In genomic region chr1:21594935-21595897, GRCh38 we compare ENCODE assay signal across 8 cellular contexts.
DNase-seq lines count a peak whose midpoint lies in the region; ATAC-seq and TF ChIP-seq lines count a peak whose summit lies in the region.

No MANE protein-coding gene starts in this region.

- intact Hi-C loops in tibial artery (cut with DNase I; ENCODE audit: low total_unique reads) = no loop called here

- TF ChIP-seq CTCF in GM12864 (IDR thresholded peaks at IDR 0.05; ENCODE audit: low read depth, low read length, missing control alignments) = peak; percentile 80
- TF ChIP-seq CTCF in Loucy (conservative IDR thresholded peaks at IDR 0.05; ENCODE audit: low read length) = peak; percentile 80
- TF ChIP-seq CTCF in tibial artery (IDR thresholded peaks at IDR 0.05) = peak; percentile 30 to 47

- H3K4me2 ChIP-seq in Loucy (ENCODE audit: low read depth, low read length, poor library complexity, severe bottlenecking) = no peak overlapping the region

- H3K27me3 ChIP-seq in Loucy (ENCODE audit: insufficient read depth, low read length, poor library complexity, severe bottlenecking) (no peaks in the 10 kb centered on the region), tibial artery (peaks cover 0 to 93% of the 10 kb centered on the region in 2 donors)

- H3K9me3 ChIP-seq in Loucy (ENCODE audit: insufficient read depth, low read depth, low read length) (no peaks in the 10 kb centered on the region), tibial artery (no peaks in the 10 kb centered on the region)

- H3K9ac ChIP-seq in Loucy (ENCODE audit: low read depth, low read length, poor library complexity, severe bottlenecking) = no peak overlapping the region

- H3K4me1 ChIP-seq in Loucy (ENCODE audit: insufficient read depth, low read length, poor library complexity, severe bottlenecking) (no peaks in the 10 kb centered on the region), tibial artery (peaks cover 0 to 7% (median 0%) of the 10 kb centered on the region in 4 donors)

- H3K4me3 ChIP-seq in GM12864 (ENCODE audit: low read depth, low read length) = no peak overlapping the region
- H3K4me3 ChIP-seq in Loucy (ENCODE audit: low read length, poor library complexity, severe bottlenecking) = no peak overlapping the region
- no peak overlapping the region for H3K4me3 ChIP-seq in tibial artery

- no peaks in the 10 kb centered on the region for H3K79me2 ChIP-seq in Loucy (ENCODE audit: insufficient read depth, low read length)

- no peaks in the 10 kb centered on the region for H4K20me1 ChIP-seq in Loucy (ENCODE audit: insufficient read depth, low read length, poor library complexity, severe bottlenecking)

- H3K9me2 ChIP-seq in Loucy (replicated peaks; ENCODE audit: low read depth, low read length) = no peaks in the 10 kb centered on the region

- H3F3A ChIP-seq in Loucy (ENCODE audit: low read depth) = no peaks in the 10 kb centered on the region

- peak; percentile 10 for DNase-seq in GM12864 (ENCODE audit: low read depth)
- peak; percentile 69 for DNase-seq in activated CD4-positive, CD25-positive, alpha-beta regulatory T cell treated with anti-CD3 and anti-CD28 coated beads, Interleukin-2, amount 50 U/mL, for 72 hours
- peak; percentile 18 for DNase-seq in effector CD4-positive, alpha-beta T cell
- DNase-seq in midbrain (lab: John Stamatoyannopoulos, UW) = peak; percentile 8
- DNase-seq in tibial artery = peak in 1 of 2 donors; percentile 54

- no peak overlapping the region for H3K27ac ChIP-seq in tibial artery

- ATAC-seq in HG02678 (IDR thresholded peaks at IDR 0.05; ENCODE audit: unreplicated experiment) (no peak), GM19463 (IDR thresholded peaks at IDR 0.05; ENCODE audit: unreplicated experiment) (no peak)

- no peaks in the 10 kb centered on the region for H3K36me3 ChIP-seq in Loucy (ENCODE audit: insufficient read depth, low read length)
- H3K36me3 ChIP-seq in tibial artery = no peaks in the 10 kb centered on the region

- H2AFZ ChIP-seq in Loucy (ENCODE audit: low read length) = no peak overlapping the region
